Comparison of ENCODE assay signal across 20 cellular contexts in the genomic region with DNA sequence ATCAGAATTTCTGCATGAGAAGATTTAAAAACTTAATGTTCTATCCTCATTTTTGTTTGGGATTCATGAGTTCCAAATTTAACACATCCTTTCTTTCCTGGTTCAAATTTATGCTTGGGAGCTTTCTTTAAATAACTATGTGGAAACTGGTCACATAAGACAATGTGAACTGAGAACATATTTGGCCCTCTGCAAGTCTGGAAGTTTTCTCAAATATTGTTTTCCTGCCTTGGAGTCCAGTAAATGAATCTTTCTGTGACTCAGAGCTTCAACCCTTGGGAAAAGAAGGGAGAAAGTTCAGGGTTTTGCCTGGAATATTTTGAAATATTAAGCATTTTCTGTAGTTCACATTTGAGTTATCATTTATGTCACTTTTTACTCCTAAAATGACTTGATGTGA.
DNase-seq lines count a peak whose midpoint lies in the region; ATAC-seq, FAIRE-seq and TF ChIP-seq lines count a peak whose summit lies in the region.
"Had no signal": no experiment of that assay in that cellular context is flagged by ENCODE, and none has a peak within 500 bp of the region (broad histone marks: within the 10 kb centered on the region; RNA-seq: fewer than 3 reads in every experiment).

No MANE protein-coding gene starts in this region.

- H3K36me3 ChIP-seq in GM23248 (ENCODE audit: low read depth) (no peaks in the 10 kb centered on the region), endothelial cell of umbilical vein (ENCODE audit: control insufficient read depth in 2 of 2, extremely low read depth in 1 of 2, insufficient read depth in 2 of 2, low read length in 2 of 2) (no peaks in the 10 kb centered on the region), heart right ventricle (no peaks in the 10 kb centered on the region), left lung (no peaks in the 10 kb centered on the region)
- H3K36me3 ChIP-seq: BLaER1 treated with 17β-estradiol and CSF1 and Interleukin-3, amounts not matched to agents 10 nM and 100 nM; MG63 had no signal

- no peak overlapping the region for H2AFZ ChIP-seq in GM23248
- no peak overlapping the region for H2AFZ ChIP-seq in endothelial cell of umbilical vein (ENCODE audit: low read depth, low read length)
- H2AFZ ChIP-seq: GM23338 had no signal

- H4K20me1 ChIP-seq in GM23248 (ENCODE audit: insufficient read depth) = no peaks in the 10 kb centered on the region
- H4K20me1 ChIP-seq in endothelial cell of umbilical vein (replicated peaks; ENCODE audit: control insufficient read depth, extremely low read depth, insufficient read depth, low read length) = no peaks in the 10 kb centered on the region
- H4K20me1 ChIP-seq: BLaER1 treated with 17β-estradiol and CSF1 and Interleukin-3, amounts not matched to agents 10 nM and 100 nM had no signal

- intact Hi-C loops in endothelial cell of umbilical vein (cut with micrococcal nuclease) (no loop called here), heart right ventricle (cut with DNase I) (loop anchor here in 1 of 10 donors (5.0 kb wide), 1 partner anchor 561 kb away; a partner anchor contains a TSS), left lung (cut with DNase I) (no loop called here)

- H3K9me1 ChIP-seq in endothelial cell of umbilical vein (replicated peaks; ENCODE audit: control insufficient read depth, extremely low read depth, insufficient read depth, low read length) = no peaks in the 10 kb centered on the region

- H3K9me3 ChIP-seq in GM23248 (ENCODE audit: low read depth) (no peaks in the 10 kb centered on the region), endothelial cell of umbilical vein (replicated peaks; ENCODE audit: control insufficient read depth, insufficient read depth, low read length) (no peaks in the 10 kb centered on the region), heart right ventricle (peaks cover 0 to 7% (median 0%) of the 10 kb centered on the region in 11 donors), left lung (no peaks in the 10 kb centered on the region)
- H3K9me3 ChIP-seq: MG63 had no signal

- DNase-seq in GM23248 (peak; percentile 23), endothelial cell of umbilical vein (ENCODE audit: low read depth, low spot score) (peak; percentile 20), heart right ventricle (no peak), osteocyte (ENCODE audit: extremely low spot score, unreplicated experiment) (no peak), NOMO-1 (lab: John Stamatoyannopoulos, UW; ENCODE audit: unreplicated experiment in 2 of 2) (no peak), left lung (no peak)
- DNase-seq in stimulated activated CD4-positive, alpha-beta T cell treated with anti-CD3 and anti-CD28 coated beads, Interleukin-4, amount 100 ng/mL, for 4 hours = no peak
- DNase-seq: CD8-positive, alpha-beta memory T cell; DMS79 treated with DMSO at 0.1 percent for 48 hours; MG63; NCI-H1092 treated with DMSO at 0.1 percent for 48 hours; NCI-H2107; NCI-H2227 treated with DMSO at 0.1 percent for 48 hours; NCI-H524 had no signal

- H3K27ac ChIP-seq in GM23248 (no peak overlapping the region), endothelial cell of umbilical vein (ENCODE audit: insufficient read depth, low read depth, low read length) (no peak overlapping the region), heart right ventricle (peak overlapping the region in 2 of 10 donors; percentile 54 to 66), left lung (no peak overlapping the region)
- H3K27ac ChIP-seq: A549; BLaER1 treated with 17β-estradiol and CSF1 and Interleukin-3, amounts not matched to agents 10 nM and 100 nM had no signal

- H3K4me2 ChIP-seq in GM23248 (ENCODE audit: unreplicated experiment) (no peak overlapping the region), endothelial cell of umbilical vein (ENCODE audit: insufficient read depth, low read length) (no peak overlapping the region)
- H3K4me2 ChIP-seq: A549; BLaER1 treated with 17β-estradiol and CSF1 and Interleukin-3, amounts not matched to agents 10 nM and 100 nM; GM23338 had no signal

- ATAC-seq in heart right ventricle (peak in 7 of 8 donors; percentile 62 to 85 (median 67)), left lung (no peak), HG03442 (IDR thresholded peaks at IDR 0.05; ENCODE audit: unreplicated experiment) (no peak)
- ATAC-seq: A549, GM23338, Panc1 had no signal

- H3F3A ChIP-seq in GM23248 (ENCODE audit: insufficient read depth) = no peaks in the 10 kb centered on the region

- H3K36me3 Mint-ChIP-seq in osteocyte (ENCODE audit: unreplicated experiment) = no peaks in the 10 kb centered on the region
- H3K36me3 Mint-ChIP-seq: CD8-positive, alpha-beta memory T cell had no signal

- TF ChIP-seq CTCF in endothelial cell of umbilical vein (IDR thresholded peaks at IDR 0.05; ENCODE audit: extremely low read depth in 1 of 2, insufficient read depth in 1 of 2, low read depth in 1 of 2, low read length in 2 of 2) (no peak), heart right ventricle (IDR thresholded peaks at IDR 0.05) (no peak), osteocyte (IDR thresholded peaks at IDR 0.05) (no peak), left lung (IDR thresholded peaks at IDR 0.05) (no peak)

- FAIRE-seq in endothelial cell of umbilical vein (lab: Jason Lieb, UNC) = no peak
- FAIRE-seq: A549, D721Med had no signal

- POLR2A ChIA-PET in endothelial cell of umbilical vein (lab: Charles Lee) = no interaction called here

- H3K4me1 Mint-ChIP-seq in osteocyte (ENCODE audit: unreplicated experiment) = peaks cover 19% of the 10 kb centered on the region
- H3K4me1 Mint-ChIP-seq: CD8-positive, alpha-beta memory T cell had no signal

- peaks cover 10% of the 10 kb centered on the region for H3K27me3 Mint-ChIP-seq in osteocyte (ENCODE audit: unreplicated experiment)

- in situ Hi-C loops in GM23248 (cut with MboI) = no loop called here

- H3K9ac ChIP-seq in GM23248 = no peak overlapping the region
- H3K9ac ChIP-seq in endothelial cell of umbilical vein (replicated peaks; ENCODE audit: extremely low read depth, insufficient read depth, low read length) = no peak overlapping the region
- H3K9ac ChIP-seq: BLaER1 treated with 17β-estradiol and CSF1 and Interleukin-3, amounts not matched to agents 10 nM and 100 nM had no signal

- H3K9me3 Mint-ChIP-seq in osteocyte (ENCODE audit: unreplicated experiment) = no peaks in the 10 kb centered on the region

- CTCF ChIA-PET in endothelial cell of umbilical vein (lab: Charles Lee) = no interaction called here

- H3K79me2 ChIP-seq in GM23248 (ENCODE audit: insufficient read depth) (no peaks in the 10 kb centered on the region), endothelial cell of umbilical vein (ENCODE audit: control insufficient read depth, insufficient read depth, low read length) (no peaks in the 10 kb centered on the region)

- H3K4me3 ChIP-seq in GM23248 (no peak overlapping the region), endothelial cell of umbilical vein (replicated peaks in 1 of 3; ENCODE audit: insufficient read depth in 1 of 3, low read depth in 1 of 3, low read length in 3 of 3) (no peak overlapping the region), heart right ventricle (no peak overlapping the region), left lung (no peak overlapping the region)
- H3K4me3 ChIP-seq: A549; BLaER1 treated with 17β-estradiol and CSF1 and Interleukin-3, amounts not matched to agents 10 nM and 100 nM; GM23338; MG63 had no signal

- H3K4me1 ChIP-seq in GM23248 (ENCODE audit: insufficient read depth) (0 out of 2 replicates have a peak, but pooled peaks cover 5% of the 10 kb centered on the region), endothelial cell of umbilical vein (ENCODE audit: control insufficient read depth, extremely low read depth, insufficient read depth, low read length) (no peaks in the 10 kb centered on the region), heart right ventricle (peaks cover 0 to 15% (median 0%) of the 10 kb centered on the region in 9 donors), left lung (no peaks in the 10 kb centered on the region)
- H3K4me1 ChIP-seq: A549; BLaER1 treated with 17β-estradiol and CSF1 and Interleukin-3, amounts not matched to agents 10 nM and 100 nM had no signal

- peak overlapping the region; percentile 39 for H3K27ac Mint-ChIP-seq in osteocyte (ENCODE audit: unreplicated experiment)
- H3K27ac Mint-ChIP-seq: CD8-positive, alpha-beta memory T cell; GM23338 had no signal

- H3K27me3 ChIP-seq in GM23248 (replicated peaks; ENCODE audit: insufficient read depth) = no peaks in the 10 kb centered on the region
- H3K27me3 ChIP-seq in endothelial cell of umbilical vein (ENCODE audit: control insufficient read depth in 2 of 2, insufficient read depth in 2 of 2, low read length in 2 of 2) = peaks cover 0 to 4% of the 10 kb centered on the region in 2 experiments
- H3K27me3 ChIP-seq in heart right ventricle = no peaks in the 10 kb centered on the region
- H3K27me3 ChIP-seq in left lung = no peaks in the 10 kb centered on the region
- H3K27me3 ChIP-seq: BLaER1 treated with 17β-estradiol and CSF1 and Interleukin-3, amounts not matched to agents 10 nM and 100 nM; MG63 had no signal

- H3K9me2 ChIP-seq in GM23248 (ENCODE audit: insufficient read depth) = no peaks in the 10 kb centered on the region

- H3K4me3 Mint-ChIP-seq in osteocyte (ENCODE audit: unreplicated experiment) = no peak overlapping the region
- H3K4me3 Mint-ChIP-seq: CD8-positive, alpha-beta memory T cell; GM23338 had no signal

- dilution Hi-C loops in endothelial cell of umbilical vein (cut with MboI; ENCODE audit: extremely low pct_ligation_motif_present, low sequenced_read_pairs) = no loop called here

- TF ChIP-seq POLR2A in endothelial cell of umbilical vein (IDR thresholded peaks at IDR 0.05; ENCODE audit: low read depth, low read length) = no peak

- no TSS peak for BruUV-seq in endothelial cell of umbilical vein (replicated peaks; lab: Mats Ljungman, UMichigan)

TF ChIP-seq in endothelial cell of umbilical vein, 7 proteins besides CTCF, POLR2A, EP300 and RAD21:
- no peak for TF ChIP-seq EZH2 (IDR thresholded peaks at IDR 0.05; ENCODE audit: borderline replicate concordance, low read depth, low read length, severe bottlenecking)
- no peak for TF ChIP-seq GATA2 (IDR thresholded peaks at IDR 0.05; ENCODE audit: insufficient read depth, insufficient read length, low read depth, low read length)
- TF ChIP-seq, protein P1, sequence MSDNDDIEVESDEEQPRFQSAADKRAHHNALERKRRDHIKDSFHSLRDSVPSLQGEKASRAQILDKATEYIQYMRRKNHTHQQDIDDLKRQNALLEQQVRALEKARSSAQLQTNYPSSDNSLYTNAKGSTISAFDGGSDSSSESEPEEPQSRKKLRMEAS (IDR thresholded peaks at IDR 0.05; ENCODE audit: insufficient read depth, insufficient read length) = no peak

Comparison
In these comparisons a context has a peak if more than half of its experiments do, and no peak if none do; other contexts are left out.
1. DNase-seq: peak in GM23248 (single experiment) and endothelial cell of umbilical vein (single experiment); none in heart right ventricle (0 of 2), osteocyte (single experiment), NOMO-1 (0 of 2), left lung (0 of 2) and stimulated activated CD4-positive, alpha-beta T cell treated with anti-CD3 and anti-CD28 coated beads, Interleukin-4, amount 100 ng/mL, for 4 hours (0 of 2).
2. ATAC-seq: peak in heart right ventricle (7 of 8); none in left lung (single experiment) and HG03442 (single experiment).